Comparison of ENCODE assay signal across 20 cellular contexts in the genomic region with DNA sequence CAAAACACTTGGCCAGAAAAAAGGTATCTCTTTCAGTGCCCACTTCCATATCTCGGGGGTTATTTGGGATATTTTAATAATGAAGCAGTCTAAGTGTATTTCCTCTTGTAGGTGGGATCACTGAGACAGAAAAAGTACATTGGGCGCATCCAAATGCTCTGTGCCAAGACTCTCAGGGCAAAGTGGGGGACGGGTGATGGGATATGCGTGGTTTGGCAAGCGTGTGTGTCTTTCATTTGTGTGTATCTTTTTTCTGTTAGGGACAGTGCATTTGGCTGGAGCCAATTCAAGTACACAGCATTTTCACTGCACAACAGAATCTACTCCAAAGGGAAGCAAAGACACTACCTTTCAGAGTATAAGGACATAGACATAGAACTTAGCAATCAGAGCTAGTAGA. TPM values are rescaled to one million over a fixed set of nuclear protein-coding genes. Genes with fewer than 3 reads are reported as not detected.
"Had no signal": no experiment of that assay in that cellular context is flagged by ENCODE, and none has a peak within 500 bp of the region (broad histone marks: within the 10 kb centered on the region; RNA-seq: fewer than 3 reads in every experiment).

No MANE protein-coding gene starts in this region.

- H3K9me3 ChIP-seq: SJCRH30 had no signal

- ATAC-seq: HepG2, SK-N-SH treated with all-trans-retinoic acid at 6 μM for 48 hours had no signal

- H3K27ac ChIP-seq: RWPE1, SJCRH30 had no signal

- DNase-seq: IMR-90, Karpas-422, KG1, MM.1S, NCI-H1092 treated with DMSO at 0.1 percent for 48 hours, NCI-H1436, NCI-H187, NCI-H2029, NCI-H2081 treated with DMSO at 0.1 percent for 48 hours, NCI-H2171, NCI-H226, NCI-H510A, NCI-H524 treated with DMSO at 0.1 percent for 48 hours, NCI-H69, NCI-H774, SHP77 treated with DMSO at 0.1 percent for 48 hours, SJCRH30 had no signal

- H3K4me3 ChIP-seq: SJCRH30 had no signal

- FAIRE-seq: HepG2 had no signal

- H3K27me3 ChIP-seq: SJCRH30 had no signal

- H3K4me1 ChIP-seq: SJCRH30 had no signal

- H3K36me3 ChIP-seq: SJCRH30 had no signal

RNA-seq across cellular contexts. Expression of gene SSPN, which starts 29.3 kb away (rescaled TPM):
- total RNA-seq: HepG2 had no signal
- polyA plus RNA-seq: HepG2 had no signal
